Comparison of ENCODE assay signal across 16 cellular contexts in the genomic region with DNA sequence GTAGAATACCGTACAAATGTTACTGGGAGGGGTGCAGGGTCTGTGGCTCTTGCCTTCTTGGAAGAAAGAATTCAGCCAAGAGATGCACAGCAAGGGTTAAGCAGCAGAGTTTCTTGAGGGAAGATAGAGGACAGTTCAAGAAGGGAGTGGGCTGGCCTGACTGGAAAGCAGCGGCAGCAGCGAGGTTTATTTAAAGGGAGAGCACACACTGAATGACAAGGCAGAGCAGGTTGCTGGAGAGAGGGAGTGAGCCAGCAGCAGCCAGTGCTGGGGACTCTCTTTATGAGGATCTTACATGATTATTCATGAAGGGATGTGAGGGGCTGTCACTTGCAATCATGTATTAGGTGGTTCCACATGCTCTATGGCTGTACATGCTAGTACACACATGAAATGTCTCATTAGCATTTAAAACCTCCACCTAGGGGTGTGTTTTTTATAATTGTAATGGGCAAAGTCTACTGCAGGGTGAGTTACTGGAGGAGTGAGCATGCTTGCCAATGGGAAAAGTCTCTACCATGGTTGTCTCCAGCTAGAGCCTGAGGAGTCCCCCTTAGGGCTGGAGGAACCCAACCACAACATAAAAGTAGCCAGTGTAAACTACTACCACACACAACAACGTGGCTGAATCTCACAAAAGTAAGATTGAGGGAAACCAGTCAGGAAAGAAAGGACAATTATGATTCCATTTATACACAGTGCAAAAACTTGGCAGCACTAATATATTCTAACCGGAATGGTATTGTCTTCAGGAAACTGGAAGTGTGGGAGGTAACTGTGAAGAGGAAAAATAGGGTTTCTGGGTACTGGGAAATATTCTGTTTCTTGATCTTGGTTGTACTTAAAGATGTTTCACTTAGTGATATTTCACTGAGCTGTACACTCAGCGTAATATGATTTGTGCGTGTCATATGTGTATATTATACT.
"Had no signal": no experiment of that assay in that cellular context is flagged by ENCODE, and none has a peak within 500 bp of the region (broad histone marks: within the 10 kb centered on the region; RNA-seq: fewer than 3 reads in every experiment).

No MANE protein-coding gene starts in this region.

- H3K27me3 ChIP-seq: uterus had no signal

- ATAC-seq: activated CD8-positive, alpha-beta T cell treated with anti-CD3 and anti-CD28 coated beads for 36 hours; activated T-cell treated with anti-CD3 and anti-CD28 coated beads, Interleukin-2, amount 50 U/mL, for 4 hours; gastrocnemius medialis; psoas muscle; stimulated activated memory B cell treated with anti-CD40 and anti-IgM and Interleukin-4, amounts not matched to agents 10 μg/mL and 1 μg/mL and 100 μg/mL, for 72 hours had no signal

- H3K36me3 ChIP-seq: gastrocnemius medialis, heart left ventricle, thyroid gland, uterus had no signal

- H3K27ac ChIP-seq: gastrocnemius medialis, heart left ventricle, psoas muscle, thyroid gland, uterus had no signal

- DNase-seq: activated CD4-positive, alpha-beta T cell treated with anti-CD3 and anti-CD28 coated beads for 4 hours; activated CD8-positive, alpha-beta T cell treated with anti-CD3 and anti-CD28 coated beads for 36 hours; activated effector memory CD4-positive, alpha-beta T cell treated with anti-CD3 and anti-CD28 coated beads, Interleukin-2, amount 50 U/mL, for 16 hours; activated T-cell treated with anti-CD3 and anti-CD28 coated beads, Interleukin-2, amount 50 U/mL, for 4 hours; amniotic stem cell; effector memory CD4-positive, alpha-beta T cell; gastrocnemius medialis; heart left ventricle; islet precursor cell; mesendoderm; nephron progenitor cell; psoas muscle; T-helper 2 cell; thyroid gland; uterus had no signal

- H3K9me3 ChIP-seq: gastrocnemius medialis, psoas muscle, thyroid gland, uterus had no signal

- H3K4me1 ChIP-seq: gastrocnemius medialis, heart left ventricle, psoas muscle, thyroid gland, uterus had no signal

- H3K4me3 ChIP-seq: gastrocnemius medialis, heart left ventricle, psoas muscle, thyroid gland, uterus had no signal
